ENCODE assay signal across 14 cellular contexts in genomic region chr1:230754831-230755230, GRCh38. TPM values are rescaled to one million over a fixed set of nuclear protein-coding genes. Genes with fewer than 3 reads are reported as not detected.
DNase-seq lines count a peak whose midpoint lies in the region; ATAC-seq and TF ChIP-seq lines count a peak whose summit lies in the region.
"Had no signal": no experiment of that assay in that cellular context is flagged by ENCODE, and none has a peak within 500 bp of the region (broad histone marks: within the 10 kb centered on the region; RNA-seq: fewer than 3 reads in every experiment).

No MANE protein-coding gene starts in this region.

- no peak for TF ChIP-seq CTCF in colonic mucosa (IDR thresholded peaks at IDR 0.05)
- TF ChIP-seq CTCF in right lobe of liver (IDR thresholded peaks at IDR 0.05): no peak

- in situ Hi-C loops in ACHN (cut with HindIII; ENCODE audit: low pct_ligation_motif_present, low pct_unique_long_range_greater_than_20kb, low sequenced_read_pairs): no loop called here

- no peak overlapping the region for H3K4me3 ChIP-seq in colonic mucosa
- no peak overlapping the region for H3K4me3 ChIP-seq in right lobe of liver

- DNase-seq in ACHN (peak; percentile 86), M059J (ENCODE audit: low read depth) (peak; percentile 75), colonic mucosa (peak; percentile 40), right lobe of liver (peak in 2 of 3 donors; percentile 51 to 67), NCI-H82 (lab: John Stamatoyannopoulos, UW) (no peak), GOT3 (lab: John Stamatoyannopoulos, UW) (no peak), middle frontal gyrus (ENCODE audit: extremely low spot score, low spot score) (no peak)
- DNase-seq: activated CD4-positive, alpha-beta T cell treated with anti-CD3 and anti-CD28 coated beads, Interleukin-2, amount 10 ng/mL, durations not matched to agents 7 days and 5 days; activated effector memory CD4-positive, alpha-beta T cell treated with Interleukin-2 at 50 U/mL for 16 hours; H7; NCI-H748 treated with DMSO at 0.1 percent for 48 hours; stimulated activated naive CD8-positive, alpha-beta T cell treated with anti-CD3 and anti-CD28 coated beads, Interleukin-15, Interleukin-2, amounts not matched to agents 100 U/mL and 50 U/mL, for 24 hours had no signal

- intact Hi-C loops in colonic mucosa (cut with DNase I): no loop called here
- intact Hi-C loops in right lobe of liver (cut with DNase I): no loop called here

- ATAC-seq in right lobe of liver: peak; percentile 62 to 92 (median 73)
- ATAC-seq in GM18868 (IDR thresholded peaks at IDR 0.05; ENCODE audit: unreplicated experiment): no peak
- ATAC-seq: stimulated activated naive CD8-positive, alpha-beta T cell treated with anti-CD3 and anti-CD28 coated beads, Interleukin-15, Interleukin-2, amounts not matched to agents 100 U/mL and 50 U/mL, for 24 hours had no signal

- no peaks in the 10 kb centered on the region for H3K9me3 ChIP-seq in colonic mucosa
- H3K9me3 ChIP-seq in right lobe of liver: no peaks in the 10 kb centered on the region

- H3K36me3 ChIP-seq in colonic mucosa (no peaks in the 10 kb centered on the region), right lobe of liver (no peaks in the 10 kb centered on the region)

- no peaks in the 10 kb centered on the region for H3K27me3 ChIP-seq in colonic mucosa
- H3K27me3 ChIP-seq in right lobe of liver: no peaks in the 10 kb centered on the region

- H3K27ac ChIP-seq in colonic mucosa (no peak overlapping the region), right lobe of liver (no peak overlapping the region)

- H3K4me1 ChIP-seq in colonic mucosa: peaks cover 8% of the 10 kb centered on the region
- H3K4me1 ChIP-seq in right lobe of liver: no peaks in the 10 kb centered on the region

- no peak overlapping the region for H3K9ac ChIP-seq in colonic mucosa (ENCODE audit: low read depth in 2 of 2, low read length in 2 of 2)

- 0% methylated on average over 1 of the region's 4 CpGs for WGBS in right lobe of liver (ENCODE audit: insufficient coverage, low coverage, low lambda C conversion rate, missing lambda C conversion rate)

- TF ChIP-seq POLR2A in right lobe of liver (IDR thresholded peaks at IDR 0.05): no peak

RNA-seq across cellular contexts. Expression of gene CAPN9, which starts 7.6 kb away (rescaled TPM):
- total RNA-seq in M059J (2014; rRNA removed; shearing (Covaris generic)): not detected in 2 replicates
- total RNA-seq in colonic mucosa (10 to 100 TPM; 14.3 to 36.3 TPM), right lobe of liver (not detected)
- total RNA-seq: activated CD4-positive, alpha-beta T cell treated with anti-CD3 and anti-CD28 coated beads, Interleukin-2, amount 10 ng/mL, durations not matched to agents 7 days and 5 days; dermis microvascular lymphatic vessel endothelial cell had no signal

RNA-seq across cellular contexts. Expression of gene AGT, which starts 40.9 kb away (rescaled TPM):
- 0.42 TPM in 1 of 2 replicates, not detected in the other for total RNA-seq in M059J (2014; rRNA removed; shearing (Covaris generic))
- 1 to 10 TPM; 4.1 to 5.3 TPM for total RNA-seq in colonic mucosa
- 1,000 to 10,000 TPM; 1,076 to 2,346 (median 1,911) TPM for total RNA-seq in right lobe of liver
- total RNA-seq: activated CD4-positive, alpha-beta T cell treated with anti-CD3 and anti-CD28 coated beads, Interleukin-2, amount 10 ng/mL, durations not matched to agents 7 days and 5 days; dermis microvascular lymphatic vessel endothelial cell had no signal

Comparison
In these comparisons a context has a peak if more than half of its experiments do, and no peak if none do; other contexts are left out.
1. DNase-seq: peak in ACHN (single experiment), M059J (single experiment), colonic mucosa (single experiment) and right lobe of liver (2 of 3); none in NCI-H82 (single experiment), GOT3 (single experiment) and middle frontal gyrus (single experiment).
2. RNA of gene CAPN9, which starts 7.6 kb away (total RNA-seq): 14.3 to 36.3 TPM in colonic mucosa; not detected in right lobe of liver and not detected in M059J; every median in the first group is over 10 times any median in the second.
3. RNA of gene AGT, which starts 40.9 kb away (total RNA-seq): 1,076 to 2,346 TPM in right lobe of liver; 4.1 to 5.3 TPM in colonic mucosa and 0.42 TPM in M059J; every median in the first group is over 100 times any median in the second.